In genomic region chrX:152908486-152908885, GRCh38 we compare ENCODE assay signal across 1 cellular context.
TF ChIP-seq lines count a peak whose summit lies in the region.

No MANE protein-coding gene starts in this region.

TF ChIP-seq in H1, 55 proteins besides CTCF, POLR2A, EP300 and RAD21:
- TF ChIP-seq, protein P1, sequence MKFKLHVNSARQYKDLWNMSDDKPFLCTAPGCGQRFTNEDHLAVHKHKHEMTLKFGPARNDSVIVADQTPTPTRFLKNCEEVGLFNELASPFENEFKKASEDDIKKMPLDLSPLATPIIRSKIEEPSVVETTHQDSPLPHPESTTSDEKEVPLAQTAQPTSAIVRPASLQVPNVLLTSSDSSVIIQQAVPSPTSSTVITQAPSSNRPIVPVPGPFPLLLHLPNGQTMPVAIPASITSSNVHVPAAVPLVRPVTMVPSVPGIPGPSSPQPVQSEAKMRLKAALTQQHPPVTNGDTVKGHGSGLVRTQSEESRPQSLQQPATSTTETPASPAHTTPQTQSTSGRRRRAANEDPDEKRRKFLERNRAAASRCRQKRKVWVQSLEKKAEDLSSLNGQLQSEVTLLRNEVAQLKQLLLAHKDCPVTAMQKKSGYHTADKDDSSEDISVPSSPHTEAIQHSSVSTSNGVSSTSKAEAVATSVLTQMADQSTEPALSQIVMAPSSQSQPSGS (IDR thresholded peaks at IDR 0.05; ENCODE audit: low read length): no peak
- TF ChIP-seq CREB1 (IDR thresholded peaks at IDR 0.05) (no peak), CHD2 (IDR thresholded peaks at IDR 0.05; ENCODE audit: low read length) (no peak), KDM4A (IDR thresholded peaks at IDR 0.05; ENCODE audit: low read depth, low read length, severe bottlenecking) (no peak), POU5F1 (IDR thresholded peaks at IDR 0.05; ENCODE audit: low read depth, low read length) (no peak), CHD1 (IDR thresholded peaks at IDR 0.05; ENCODE audit: low read depth, low read length) (no peak), E2F6 (IDR thresholded peaks at IDR 0.05) (no peak), MAX (IDR thresholded peaks at IDR 0.05) (no peak), CEBPB (IDR thresholded peaks at IDR 0.05; ENCODE audit: low read depth, low read length) (no peak), HDAC2 (IDR thresholded peaks at IDR 0.05; ENCODE audit: borderline replicate concordance in 1 of 2, low read depth in 2 of 2, low read length in 2 of 2) (no peak), SUZ12 (IDR thresholded peaks at IDR 0.05; ENCODE audit: low read length) (no peak), BCL11A (IDR thresholded peaks at IDR 0.05; ENCODE audit: low read depth in 2 of 2, low read length in 2 of 2) (no peak), HDAC6 (IDR thresholded peaks at IDR 0.05; ENCODE audit: low read depth, low read length) (no peak)
